In genomic region chr5:128842241-128842640, GRCh38 we compare ENCODE assay signal across 15 cellular contexts.
DNase-seq lines count a peak whose midpoint lies in the region; TF ChIP-seq lines count a peak whose summit lies in the region.
"Had no signal": no experiment of that assay in that cellular context is flagged by ENCODE, and none has a peak within 500 bp of the region (broad histone marks: within the 10 kb centered on the region; RNA-seq: fewer than 3 reads in every experiment).

No MANE protein-coding gene starts in this region.

- H3K4me3 Mint-ChIP-seq in MCF 10A (ENCODE audit: unreplicated experiment) (no peak overlapping the region), chondrocyte (ENCODE audit: unreplicated experiment) (no peak overlapping the region)
- no peak overlapping the region for H3K4me3 Mint-ChIP-seq in activated T-cell treated with anti-CD3 and anti-CD28 coated beads, Interleukin-2, amount 50 U/mL, for 24 hours

- BruUV-seq in MCF 10A (replicated peaks; lab: Mats Ljungman, UMichigan): no TSS peak

- TF ChIP-seq POLR2A in breast epithelium (IDR thresholded peaks at IDR 0.05): no peak

- H3K4me3 ChIP-seq in breast epithelium (no peak overlapping the region), fibroblast of pulmonary artery (replicated peaks; ENCODE audit: low read depth, low read length) (no peak overlapping the region), retinal pigment epithelial cell (ENCODE audit: low read length) (no peak overlapping the region)
- H3K4me3 ChIP-seq: Peyer's patch had no signal

- no peak overlapping the region for H3K27ac Mint-ChIP-seq in MCF 10A (ENCODE audit: low read depth, unreplicated experiment)
- no peak overlapping the region for H3K27ac Mint-ChIP-seq in chondrocyte (ENCODE audit: unreplicated experiment)
- H3K27ac Mint-ChIP-seq in activated T-cell treated with anti-CD3 and anti-CD28 coated beads, Interleukin-2, amount 50 U/mL, for 24 hours: no peak overlapping the region

- no peaks in the 10 kb centered on the region for H3K4me1 ChIP-seq in breast epithelium
- H3K4me1 ChIP-seq: Peyer's patch had no signal

- intact Hi-C loops in MCF 10A (cut with micrococcal nuclease): no loop called here
- intact Hi-C loops in breast epithelium (cut with DNase I; ENCODE audit: low total_unique reads): no loop called here

- no peaks in the 10 kb centered on the region for H3K27me3 ChIP-seq in breast epithelium
- H3K27me3 ChIP-seq: Peyer's patch had no signal

- H3K36me3 Mint-ChIP-seq in MCF 10A (ENCODE audit: insufficient read depth, unreplicated experiment) (no peaks in the 10 kb centered on the region), chondrocyte (ENCODE audit: low read depth) (peaks cover under 1% of the 10 kb centered on the region)
- no peaks in the 10 kb centered on the region for H3K36me3 Mint-ChIP-seq in activated T-cell treated with anti-CD3 and anti-CD28 coated beads, Interleukin-2, amount 50 U/mL, for 24 hours (ENCODE audit: low read depth)

- H3K9me3 Mint-ChIP-seq in MCF 10A (ENCODE audit: unreplicated experiment) (peaks cover 1% of the 10 kb centered on the region), chondrocyte (ENCODE audit: low read depth) (peaks cover 1% of the 10 kb centered on the region)
- peaks cover 4% of the 10 kb centered on the region for H3K9me3 Mint-ChIP-seq in activated T-cell treated with anti-CD3 and anti-CD28 coated beads, Interleukin-2, amount 50 U/mL, for 24 hours

- H3K36me3 ChIP-seq in breast epithelium: no peaks in the 10 kb centered on the region
- H3K36me3 ChIP-seq: Peyer's patch had no signal

- H3K27ac ChIP-seq in breast epithelium: no peak overlapping the region
- H3K27ac ChIP-seq: C4-2B, Peyer's patch had no signal

- CTCF ChIA-PET in MCF 10A (lab: Yijun Ruan, JAX): interaction anchor here (2.3 to 5.4 kb wide), 3 partner anchors 9 to 630 kb away, joined by 15 to 30 read pairs (median 15); no protein-coding TSS in a partner anchor

- no peaks in the 10 kb centered on the region for H3K9me3 ChIP-seq in breast epithelium
- H3K9me3 ChIP-seq: Peyer's patch had no signal

- H3K4me1 Mint-ChIP-seq in MCF 10A (ENCODE audit: insufficient read depth, unreplicated experiment) (no peaks in the 10 kb centered on the region), chondrocyte (ENCODE audit: low read depth) (no peaks in the 10 kb centered on the region)
- H3K4me1 Mint-ChIP-seq in activated T-cell treated with anti-CD3 and anti-CD28 coated beads, Interleukin-2, amount 50 U/mL, for 24 hours (ENCODE audit: low read depth): no peaks in the 10 kb centered on the region

- H3K27me3 Mint-ChIP-seq in MCF 10A (ENCODE audit: insufficient read depth, unreplicated experiment) (no peaks in the 10 kb centered on the region), chondrocyte (ENCODE audit: low read depth) (no peaks in the 10 kb centered on the region)
- H3K27me3 Mint-ChIP-seq in activated T-cell treated with anti-CD3 and anti-CD28 coated beads, Interleukin-2, amount 50 U/mL, for 24 hours: no peaks in the 10 kb centered on the region

- POLR2A ChIA-PET in MCF 10A (lab: Yijun Ruan, JAX): no interaction called here

- DNase-seq in MCF 10A (ENCODE audit: unreplicated experiment): peak; percentile 25
- DNase-seq in breast epithelium (ENCODE audit: low spot score in 2 of 2): no peak
- DNase-seq in chondrocyte (ENCODE audit: low spot score): no peak
- peak; percentile 20 for DNase-seq in fibroblast of pulmonary artery (ENCODE audit: low read depth)
- DNase-seq in retinal pigment epithelial cell (ENCODE audit: low read depth): peak; percentile 39
- DNase-seq in NCI-H1436 treated with DMSO at 0.1 percent for 48 hours (lab: John Stamatoyannopoulos, UW): no peak
- DNase-seq in activated T-cell treated with anti-CD3 and anti-CD28 coated beads, Interleukin-2, amount 50 U/mL, for 24 hours: no peak
- DNase-seq in activated gamma-delta T cell treated with Interleukin-2 at 50 U/mL for 16 hours: no peak
- DNase-seq: 8988T, DND-41, NCI-H1930, NCI-H510A treated with DMSO at 0.1 percent for 48 hours, Peyer's patch, SHP77 had no signal

- TF ChIP-seq CTCF in MCF 10A (IDR thresholded peaks at IDR 0.05; ENCODE audit: unreplicated experiment): peak; percentile 9
- no peak for TF ChIP-seq CTCF in breast epithelium (IDR thresholded peaks at IDR 0.05)
- TF ChIP-seq CTCF in chondrocyte (IDR thresholded peaks at IDR 0.05): peak; percentile 73
- TF ChIP-seq CTCF in fibroblast of pulmonary artery (IDR thresholded peaks at IDR 0.05; ENCODE audit: low read length, missing control alignments): peak; percentile 15
- TF ChIP-seq CTCF in retinal pigment epithelial cell (conservative IDR thresholded peaks at IDR 0.05; ENCODE audit: low read depth, low read length): peak; percentile 34

Comparison
In these comparisons a context has a peak if more than half of its experiments do, and no peak if none do; other contexts are left out.
1. DNase-seq: peak in MCF 10A (single experiment), fibroblast of pulmonary artery (single experiment) and retinal pigment epithelial cell (single experiment); none in breast epithelium (0 of 2), chondrocyte (single experiment), NCI-H1436 treated with DMSO at 0.1 percent for 48 hours (single experiment), activated T-cell treated with anti-CD3 and anti-CD28 coated beads, Interleukin-2, amount 50 U/mL, for 24 hours (single experiment) and activated gamma-delta T cell treated with Interleukin-2 at 50 U/mL for 16 hours (single experiment).
2. CTCF ChIP-seq: peak in MCF 10A (single experiment), chondrocyte (single experiment), fibroblast of pulmonary artery (single experiment) and retinal pigment epithelial cell (single experiment); none in breast epithelium (0 of 3).